8 cellular contexts compared by ENCODE assay signal in genomic region chrX:151397741-151398070, GRCh38. TPM values are rescaled to one million over a fixed set of nuclear protein-coding genes. Genes with fewer than 3 reads are reported as not detected.
DNase-seq lines count a peak whose midpoint lies in the region; ATAC-seq, FAIRE-seq and TF ChIP-seq lines count a peak whose summit lies in the region.

No MANE protein-coding gene starts in this region.

- H3K4me3 ChIP-seq in ACC112 (ENCODE audit: low read depth, low read length) = peak overlapping the region; percentile 80
- peak overlapping the region; percentile 97 for H3K4me3 ChIP-seq in PC-9
- H3K4me3 ChIP-seq in endothelial cell of umbilical vein (replicated peaks in 1 of 3; ENCODE audit: insufficient read depth in 1 of 3, low read depth in 1 of 3, low read length in 3 of 3) = peak overlapping the region; percentile 69 to 91 (median 83)
- peak overlapping the region; percentile 74 for H3K4me3 ChIP-seq in ovary

- POLR2A ChIA-PET in PC-9 (lab: Charles Lee; ENCODE audit: unreplicated experiment) (interaction anchor here (0.6 kb wide), 2 partner anchors 79 to 1433 kb away, joined by 4 read pairs; partner anchors contain the start of gene NSDHL), endothelial cell of umbilical vein (lab: Charles Lee) (no interaction called here)

- H3F3A ChIP-seq in PC-9 (ENCODE audit: insufficient read depth, low read depth) = peaks cover 17% of the 10 kb centered on the region

- H3K4me1 ChIP-seq in ACC112 (ENCODE audit: control insufficient read depth, insufficient read depth, low read length, unreplicated experiment) (peaks cover 9% of the 10 kb centered on the region), PC-9 (replicated peaks; ENCODE audit: insufficient read depth) (peaks cover 40% of the 10 kb centered on the region), endothelial cell of umbilical vein (ENCODE audit: control insufficient read depth, extremely low read depth, insufficient read depth, low read length) (peaks cover 19% of the 10 kb centered on the region), ovary (ENCODE audit: insufficient read depth) (peaks cover 6% of the 10 kb centered on the region)

- H3K36me3 ChIP-seq in ACC112 (ENCODE audit: insufficient read depth, low read length) (no peaks in the 10 kb centered on the region), PC-9 (ENCODE audit: low read depth) (no peaks in the 10 kb centered on the region), endothelial cell of umbilical vein (ENCODE audit: control insufficient read depth in 2 of 2, extremely low read depth in 1 of 2, insufficient read depth in 2 of 2, low read length in 2 of 2) (no peaks in the 10 kb centered on the region), ovary (no peaks in the 10 kb centered on the region)

- H3K79me2 ChIP-seq in ACC112 (ENCODE audit: control insufficient read depth, insufficient read depth, low read length, unreplicated experiment) (peaks cover 55% of the 10 kb centered on the region), PC-9 (ENCODE audit: low read depth) (peaks cover 57% of the 10 kb centered on the region), endothelial cell of umbilical vein (ENCODE audit: control insufficient read depth, insufficient read depth, low read length) (peaks cover 58% of the 10 kb centered on the region)

- H3K4me2 ChIP-seq in PC-9 (peak overlapping the region; percentile 84), endothelial cell of umbilical vein (ENCODE audit: insufficient read depth, low read length) (peak overlapping the region; percentile 25)

- peak; percentile 2 for ATAC-seq in GM19351 (IDR thresholded peaks at IDR 0.05; ENCODE audit: unreplicated experiment)

- no peaks in the 10 kb centered on the region for H3K9me3 ChIP-seq in PC-9 (ENCODE audit: insufficient read depth, low read depth)
- H3K9me3 ChIP-seq in endothelial cell of umbilical vein (replicated peaks; ENCODE audit: control insufficient read depth, insufficient read depth, low read length) = no peaks in the 10 kb centered on the region
- no peaks in the 10 kb centered on the region for H3K9me3 ChIP-seq in ovary

- H3K9me1 ChIP-seq in endothelial cell of umbilical vein (replicated peaks; ENCODE audit: control insufficient read depth, extremely low read depth, insufficient read depth, low read length) = no peaks in the 10 kb centered on the region

- H3K27me3 ChIP-seq in ACC112 (ENCODE audit: insufficient read depth, low read length) (no peaks in the 10 kb centered on the region), PC-9 (ENCODE audit: insufficient read depth, low read depth) (no peaks in the 10 kb centered on the region), endothelial cell of umbilical vein (ENCODE audit: control insufficient read depth in 2 of 2, insufficient read depth in 2 of 2, low read length in 2 of 2) (no peaks in the 10 kb centered on the region), ovary (no peaks in the 10 kb centered on the region)

- DNase-seq in PC-9 = no peak
- DNase-seq in endothelial cell of umbilical vein (ENCODE audit: low read depth, low spot score) = peak; percentile 2
- DNase-seq in ovary = no peak
- no peak for DNase-seq in NCI-H146 treated with DMSO at 0.1 percent for 48 hours (lab: John Stamatoyannopoulos, UW; ENCODE audit: unreplicated experiment)
- DNase-seq in central memory CD4-positive, alpha-beta T cell = no peak
- no peak for DNase-seq in T-helper 9 cell

- H4K20me1 ChIP-seq in PC-9 (ENCODE audit: insufficient read depth) = peaks cover 49% of the 10 kb centered on the region
- no peaks in the 10 kb centered on the region for H4K20me1 ChIP-seq in endothelial cell of umbilical vein (replicated peaks; ENCODE audit: control insufficient read depth, extremely low read depth, insufficient read depth, low read length)

- CTCF ChIA-PET in PC-9 (lab: Charles Lee) (no interaction called here), endothelial cell of umbilical vein (lab: Charles Lee) (interaction anchor here (1.2 to 1.7 kb wide), 2 partner anchors 8 to 37 kb away, joined by 4 to 6 read pairs; no protein-coding TSS in a partner anchor)

- dilution Hi-C loops in endothelial cell of umbilical vein (cut with MboI; ENCODE audit: extremely low pct_ligation_motif_present, low sequenced_read_pairs) = no loop called here

- no peak for FAIRE-seq in endothelial cell of umbilical vein (lab: Jason Lieb, UNC)

- no peak for TF ChIP-seq EP300 in ovary (IDR thresholded peaks at IDR 0.05)

- no peak overlapping the region for H2AFZ ChIP-seq in ACC112 (ENCODE audit: low read length, unreplicated experiment)
- peak overlapping the region; percentile 95 for H2AFZ ChIP-seq in PC-9
- peak overlapping the region; percentile 91 for H2AFZ ChIP-seq in endothelial cell of umbilical vein (ENCODE audit: low read depth, low read length)

- TF ChIP-seq CTCF in PC-9 (conservative IDR thresholded peaks at IDR 0.05) = no peak
- no peak for TF ChIP-seq CTCF in endothelial cell of umbilical vein (IDR thresholded peaks at IDR 0.05; ENCODE audit: extremely low read depth in 1 of 2, insufficient read depth in 1 of 2, low read depth in 1 of 2, low read length in 2 of 2)
- no peak for TF ChIP-seq CTCF in ovary (IDR thresholded peaks at IDR 0.05)

- H3K9ac ChIP-seq in endothelial cell of umbilical vein (replicated peaks; ENCODE audit: extremely low read depth, insufficient read depth, low read length) = peak overlapping the region; percentile 93

- H3K27ac ChIP-seq in ACC112 (ENCODE audit: low read depth, low read length) = peak overlapping the region; percentile 91
- H3K27ac ChIP-seq in PC-9 = peak overlapping the region; percentile 82
- peak overlapping the region; percentile 75 for H3K27ac ChIP-seq in endothelial cell of umbilical vein (ENCODE audit: insufficient read depth, low read depth, low read length)
- peak overlapping the region; percentile 63 to 95 for H3K27ac ChIP-seq in ovary

- WGBS in ovary, 3 donors = 15 to 29% (median 24%) methylated on average over 2 of the region's 2 CpGs

- TF ChIP-seq POLR2A in endothelial cell of umbilical vein (IDR thresholded peaks at IDR 0.05; ENCODE audit: low read depth, low read length) = no peak
- TF ChIP-seq POLR2A in ovary (IDR thresholded peaks at IDR 0.05) = no peak

- TSS peak; percentile 61 for BruUV-seq in PC-9 (replicated peaks; lab: Mats Ljungman, UMichigan)
- TSS peak; percentile 25 for BruUV-seq in endothelial cell of umbilical vein (replicated peaks; lab: Mats Ljungman, UMichigan)

- no peaks in the 10 kb centered on the region for H3K9me2 ChIP-seq in PC-9 (ENCODE audit: insufficient read depth)

- intact Hi-C loops in PC-9 (cut with micrococcal nuclease; ENCODE audit: unreplicated experiment) (loop anchor here (10.0 kb wide), 1 partner anchor 503 kb away; the partner anchor contains the start of gene CD99L2), endothelial cell of umbilical vein (cut with micrococcal nuclease) (loop anchor here (2.0 kb wide), 1 partner anchor 415 kb away; the partner anchor contains the start of gene HMGB3), ovary (cut with DNase I) (loop anchor here in 1 of 4 donors (10.0 kb wide), 1 partner anchor 603 kb away; no protein-coding TSS in a partner anchor)

TF ChIP-seq in endothelial cell of umbilical vein, 7 proteins besides CTCF, POLR2A, EP300 and RAD21:
- TF ChIP-seq GATA2 (IDR thresholded peaks at IDR 0.05; ENCODE audit: insufficient read depth, insufficient read length, low read depth, low read length) (no peak), MYC (IDR thresholded peaks at IDR 0.05; ENCODE audit: low read depth, low read length) (no peak)

RNA-seq across cellular contexts. Expression of gene VMA21, which starts 0.7 kb away (rescaled TPM):
- total RNA-seq in PC-9 (2021) (36.8 and 58.4 TPM in 2 replicates), endothelial cell of umbilical vein (34.2 and 40.9 TPM in 2 replicates), ovary (10 to 100 TPM; 24.2 to 37.7 (median 28.9) TPM)
- polyA plus RNA-seq in endothelial cell of umbilical vein (11.6 and 12.7 TPM in 2 replicates), ovary (10 to 100 TPM in 1 of 2 donors, 1 to 10 TPM in 1; 9.5 to 15.1 TPM)
- polyA plus RNA-seq in endothelial cell of umbilical vein (2011; cell fraction: cytosol; rRNA removed) = 13.9 and 14.2 TPM in 2 replicates
- polyA plus RNA-seq in endothelial cell of umbilical vein (2011; cell fraction: nucleus; rRNA removed) = 5.1 and 7.0 TPM in 2 replicates
- polyA plus RNA-seq in endothelial cell of umbilical vein (2012) = 13.9 and 15.0 TPM in 2 replicates
- polyA minus RNA-seq in endothelial cell of umbilical vein = 44.6 and 64.8 TPM in 2 replicates
- 42.4 TPM for polyA minus RNA-seq in endothelial cell of umbilical vein (2011; cell fraction: cytosol; rRNA and poly(A)+ RNA removed)
- 5.5 and 8.9 TPM in 2 replicates for polyA minus RNA-seq in endothelial cell of umbilical vein (2011; cell fraction: nucleus; rRNA and poly(A)+ RNA removed)
